ENCODE assay signal across 38 cellular contexts in the genomic region with DNA sequence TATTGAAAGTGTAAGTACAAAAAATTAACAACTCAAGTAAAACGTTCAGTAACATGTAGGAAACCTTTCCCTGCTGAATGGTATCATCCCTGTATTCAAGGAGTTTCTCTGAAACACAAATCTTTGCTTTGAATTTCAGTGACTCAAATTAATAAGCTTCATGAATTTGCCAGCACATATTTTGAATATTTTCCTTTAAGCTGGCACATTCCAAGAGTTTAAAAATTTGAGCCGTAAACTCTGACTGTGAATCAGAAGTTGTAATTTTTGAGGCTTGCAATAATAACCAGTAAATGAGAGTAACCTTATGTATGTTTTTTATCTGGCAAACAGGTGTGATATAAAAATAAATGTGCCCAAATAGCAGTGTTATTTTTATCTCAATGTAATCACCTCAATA.
"Had no signal": no experiment of that assay in that cellular context is flagged by ENCODE, and none has a peak within 500 bp of the region (broad histone marks: within the 10 kb centered on the region; RNA-seq: fewer than 3 reads in every experiment).

No MANE protein-coding gene starts in this region.

- H3K4me1 Mint-ChIP-seq: activated CD4-positive, alpha-beta memory T cell treated with anti-CD3 and anti-CD28 coated beads, Interleukin-2, amount 10 ng/mL, durations not matched to agents 7 days and 5 days; activated CD4-positive, alpha-beta T cell treated with anti-CD3 and anti-CD28 coated beads for 36 hours; activated CD4-positive, alpha-beta T cell treated with anti-CD3 and anti-CD28 coated beads, Interleukin-2, amount 10 ng/mL, durations not matched to agents 7 days and 5 days; activated CD8-positive, alpha-beta memory T cell treated with anti-CD3 and anti-CD28 coated beads, Interleukin-2, amount 10 ng/mL, durations not matched to agents 7 days and 5 days; activated naive CD4-positive, alpha-beta T cell treated with anti-CD3 and anti-CD28 coated beads, Interleukin-2, amount 10 ng/mL, durations not matched to agents 7 days and 5 days; activated naive CD4-positive, alpha-beta T cell treated with anti-CD3 and anti-CD28 coated beads, Interleukin-2, amount 50 U/mL, for 24 hours; activated naive CD8-positive, alpha-beta T cell treated with anti-CD3 and anti-CD28 coated beads, Interleukin-2, amount 10 ng/mL, durations not matched to agents 7 days and 5 days; activated naive CD8-positive, alpha-beta T cell treated with anti-CD3 and anti-CD28 coated beads, Interleukin-2, amount 50 U/mL, for 24 hours had no signal

- H3K4me3 Mint-ChIP-seq: activated CD4-positive, alpha-beta memory T cell treated with anti-CD3 and anti-CD28 coated beads, Interleukin-2, amount 10 ng/mL, durations not matched to agents 7 days and 5 days; activated CD4-positive, alpha-beta T cell treated with anti-CD3 and anti-CD28 coated beads for 36 hours; activated CD4-positive, alpha-beta T cell treated with anti-CD3 and anti-CD28 coated beads, Interleukin-2, amount 10 ng/mL, durations not matched to agents 7 days and 5 days; activated CD8-positive, alpha-beta memory T cell treated with anti-CD3 and anti-CD28 coated beads, Interleukin-2, amount 10 ng/mL, durations not matched to agents 7 days and 5 days; activated CD8-positive, alpha-beta T cell treated with anti-CD3 and anti-CD28 coated beads, Interleukin-2, amount 10 ng/mL, durations not matched to agents 7 days and 5 days; activated naive CD4-positive, alpha-beta T cell treated with anti-CD3 and anti-CD28 coated beads, Interleukin-2, amount 10 ng/mL, durations not matched to agents 7 days and 5 days; activated naive CD4-positive, alpha-beta T cell treated with anti-CD3 and anti-CD28 coated beads, Interleukin-2, amount 50 U/mL, for 24 hours; activated naive CD8-positive, alpha-beta T cell; activated naive CD8-positive, alpha-beta T cell treated with anti-CD3 and anti-CD28 coated beads, Interleukin-2, amount 10 ng/mL, durations not matched to agents 7 days and 5 days; activated naive CD8-positive, alpha-beta T cell treated with anti-CD3 and anti-CD28 coated beads, Interleukin-2, amount 50 U/mL, for 24 hours; activated T-cell treated with anti-CD3 and anti-CD28 coated beads, Interleukin-2, amount 50 U/mL, for 24 hours; T-helper 1 cell treated with Interleukin-12 subunit alpha and Interleukin-12 subunit beta and Interleukin-4 antibody, amounts not matched to agents 30 μg/mL and 1 μg/mL, for 36 hours; T-helper 2 cell treated with Interferon-gamma antibody and Interleukin-4, amounts not matched to agents 5 μg/mL and 100 μg/mL, for 36 hours; WTC11 had no signal

- H3K4me3 ChIP-seq: ascending aorta, body of pancreas, breast epithelium had no signal

- H3K36me3 Mint-ChIP-seq: activated CD8-positive, alpha-beta memory T cell treated with anti-CD3 and anti-CD28 coated beads, Interleukin-2, amount 10 ng/mL, durations not matched to agents 7 days and 5 days; activated naive CD4-positive, alpha-beta T cell treated with anti-CD3 and anti-CD28 coated beads, Interleukin-2, amount 10 ng/mL, durations not matched to agents 7 days and 5 days; activated naive CD4-positive, alpha-beta T cell treated with anti-CD3 and anti-CD28 coated beads, Interleukin-2, amount 50 U/mL, for 24 hours; activated naive CD8-positive, alpha-beta T cell; activated naive CD8-positive, alpha-beta T cell treated with anti-CD3 and anti-CD28 coated beads, Interleukin-2, amount 10 ng/mL, durations not matched to agents 7 days and 5 days; WTC11 had no signal

- H3K27me3 ChIP-seq: ascending aorta, body of pancreas, brain microvascular endothelial cell, breast epithelium had no signal

- DNase-seq: activated CD4-positive, alpha-beta memory T cell treated with anti-CD3 and anti-CD28 coated beads, Interleukin-2, amount 10 ng/mL, durations not matched to agents 7 days and 5 days; activated CD4-positive, alpha-beta T cell treated with anti-CD3 and anti-CD28 coated beads for 1 hour; activated CD4-positive, alpha-beta T cell treated with anti-CD3 and anti-CD28 coated beads for 36 hours; activated CD4-positive, alpha-beta T cell treated with anti-CD3 and anti-CD28 coated beads for 48 hours; activated CD4-positive, alpha-beta T cell treated with anti-CD3 and anti-CD28 coated beads, Interleukin-2, amount 10 ng/mL, durations not matched to agents 7 days and 5 days; activated CD4-positive, alpha-beta T cell treated with anti-CD3 and anti-CD28 coated beads, Interleukin-2, amount 50 U/mL, for 48 hours; activated CD4-positive, CD25-positive, alpha-beta regulatory T cell; activated CD8-positive, alpha-beta memory T cell treated with anti-CD3 and anti-CD28 coated beads for 24 hours; activated CD8-positive, alpha-beta memory T cell treated with anti-CD3 and anti-CD28 coated beads, Interleukin-2, amount 10 ng/mL, durations not matched to agents 7 days and 5 days; activated CD8-positive, alpha-beta memory T cell treated with anti-CD3 and anti-CD28 coated beads, Interleukin-2, amount 50 U/mL, for 48 hours; activated CD8-positive, alpha-beta T cell treated with anti-CD3 and anti-CD28 coated beads, Interleukin-2, amount 10 ng/mL, durations not matched to agents 7 days and 5 days; activated effector memory CD4-positive, alpha-beta T cell treated with Interleukin-2 at 50 U/mL for 16 hours; activated gamma-delta T cell; activated naive CD4-positive, alpha-beta T cell treated with anti-CD3 and anti-CD28 coated beads, Interleukin-2, amount 10 ng/mL, durations not matched to agents 7 days and 5 days; activated naive CD4-positive, alpha-beta T cell treated with Interleukin-2 at 50 U/mL for 16 hours; activated naive CD8-positive, alpha-beta T cell treated with anti-CD3 and anti-CD28 coated beads, Interleukin-2, amount 10 ng/mL, durations not matched to agents 7 days and 5 days; activated naive CD8-positive, alpha-beta T cell treated with anti-CD3 and anti-CD28 coated beads, Interleukin-2, amount 50 U/mL, for 24 hours; activated T-cell treated with anti-CD3 and anti-CD28 coated beads, Interleukin-2, amount 50 U/mL, for 24 hours; activated T-cell treated with anti-CD3 and anti-CD28 coated beads, Interleukin-2, amount 50 U/mL, for 48 hours; amniotic stem cell; anterior cingulate cortex; body of pancreas; brain microvascular endothelial cell; central memory CD4-positive, alpha-beta T cell; SW 1271; T-helper 1 cell; T-helper 2 cell; T-helper 9 cell had no signal

- H3K9me3 Mint-ChIP-seq: activated naive CD8-positive, alpha-beta T cell treated with anti-CD3 and anti-CD28 coated beads, Interleukin-2, amount 10 ng/mL, durations not matched to agents 7 days and 5 days had no signal

- H3K27ac ChIP-seq: ascending aorta, body of pancreas, brain microvascular endothelial cell, breast epithelium, VCaP had no signal

- ATAC-seq: activated CD4-positive, alpha-beta T cell treated with anti-CD3 and anti-CD28 coated beads for 36 hours; activated CD4-positive, CD25-positive, alpha-beta regulatory T cell treated with anti-CD3 and anti-CD28 coated beads, Interleukin-2, amount 50 U/mL, for 24 hours; activated CD8-positive, alpha-beta memory T cell treated with anti-CD3 and anti-CD28 coated beads, Interleukin-2, amount 10 ng/mL, durations not matched to agents 7 days and 5 days; activated CD8-positive, alpha-beta T cell treated with anti-CD3 and anti-CD28 coated beads, Interleukin-2, amount 10 ng/mL, durations not matched to agents 7 days and 5 days; activated naive CD8-positive, alpha-beta T cell treated with anti-CD3 and anti-CD28 coated beads, Interleukin-2, amount 50 U/mL, for 24 hours; body of pancreas; WTC11 had no signal

- H3K4me1 ChIP-seq: ascending aorta, body of pancreas, breast epithelium had no signal

- H3K27me3 Mint-ChIP-seq: activated CD4-positive, alpha-beta memory T cell treated with anti-CD3 and anti-CD28 coated beads, Interleukin-2, amount 10 ng/mL, durations not matched to agents 7 days and 5 days; activated CD4-positive, alpha-beta T cell treated with anti-CD3 and anti-CD28 coated beads for 36 hours; activated CD4-positive, alpha-beta T cell treated with anti-CD3 and anti-CD28 coated beads, Interleukin-2, amount 10 ng/mL, durations not matched to agents 7 days and 5 days; activated CD8-positive, alpha-beta memory T cell treated with anti-CD3 and anti-CD28 coated beads, Interleukin-2, amount 10 ng/mL, durations not matched to agents 7 days and 5 days; activated naive CD4-positive, alpha-beta T cell treated with anti-CD3 and anti-CD28 coated beads, Interleukin-2, amount 10 ng/mL, durations not matched to agents 7 days and 5 days; activated naive CD4-positive, alpha-beta T cell treated with anti-CD3 and anti-CD28 coated beads, Interleukin-2, amount 50 U/mL, for 24 hours; activated naive CD8-positive, alpha-beta T cell; activated naive CD8-positive, alpha-beta T cell treated with anti-CD3 and anti-CD28 coated beads, Interleukin-2, amount 10 ng/mL, durations not matched to agents 7 days and 5 days; activated naive CD8-positive, alpha-beta T cell treated with anti-CD3 and anti-CD28 coated beads, Interleukin-2, amount 50 U/mL, for 24 hours; activated T-cell treated with anti-CD3 and anti-CD28 coated beads, Interleukin-2, amount 50 U/mL, for 24 hours had no signal

- H3K27ac Mint-ChIP-seq: activated CD4-positive, alpha-beta memory T cell treated with anti-CD3 and anti-CD28 coated beads, Interleukin-2, amount 10 ng/mL, durations not matched to agents 7 days and 5 days; activated CD4-positive, alpha-beta T cell treated with anti-CD3 and anti-CD28 coated beads for 36 hours; activated CD4-positive, alpha-beta T cell treated with anti-CD3 and anti-CD28 coated beads, Interleukin-2, amount 10 ng/mL, durations not matched to agents 7 days and 5 days; activated CD8-positive, alpha-beta memory T cell treated with anti-CD3 and anti-CD28 coated beads, Interleukin-2, amount 10 ng/mL, durations not matched to agents 7 days and 5 days; activated CD8-positive, alpha-beta T cell treated with anti-CD3 and anti-CD28 coated beads, Interleukin-2, amount 10 ng/mL, durations not matched to agents 7 days and 5 days; activated naive CD4-positive, alpha-beta T cell treated with anti-CD3 and anti-CD28 coated beads, Interleukin-2, amount 10 ng/mL, durations not matched to agents 7 days and 5 days; activated naive CD4-positive, alpha-beta T cell treated with anti-CD3 and anti-CD28 coated beads, Interleukin-2, amount 50 U/mL, for 24 hours; activated naive CD8-positive, alpha-beta T cell; activated naive CD8-positive, alpha-beta T cell treated with anti-CD3 and anti-CD28 coated beads, Interleukin-2, amount 10 ng/mL, durations not matched to agents 7 days and 5 days; activated naive CD8-positive, alpha-beta T cell treated with anti-CD3 and anti-CD28 coated beads, Interleukin-2, amount 50 U/mL, for 24 hours; activated T-cell treated with anti-CD3 and anti-CD28 coated beads, Interleukin-2, amount 50 U/mL, for 24 hours; activated T-helper 2 cell treated with anti-CD3 and anti-CD28 coated beads, Interferon-gamma antibody, Interleukin-2, Interleukin-4, amounts not matched to agents 10 μg/mL and 5 μg/mL and 100 μg/mL, durations not matched to agents 14 hours and 24 hours and 36 hours; T-helper 1 cell treated with Interleukin-12 subunit alpha and Interleukin-12 subunit beta and Interleukin-4 antibody, amounts not matched to agents 30 μg/mL and 1 μg/mL, for 36 hours; T-helper 2 cell treated with Interferon-gamma antibody and Interleukin-4, amounts not matched to agents 5 μg/mL and 100 μg/mL, for 36 hours; WTC11 had no signal

- H3K36me3 ChIP-seq: ascending aorta, brain microvascular endothelial cell, breast epithelium had no signal

- H3K9me3 ChIP-seq: ascending aorta, body of pancreas, breast epithelium had no signal
